In genomic region chr5:153403470-153403869, GRCh38 we compare ENCODE assay signal across 2 cellular contexts.
TF ChIP-seq lines count a peak whose summit lies in the region.

No MANE protein-coding gene starts in this region.

TF ChIP-seq in GM12878, 131 proteins besides CTCF, POLR2A, EP300 and RAD21:
- TF ChIP-seq, protein P1, sequence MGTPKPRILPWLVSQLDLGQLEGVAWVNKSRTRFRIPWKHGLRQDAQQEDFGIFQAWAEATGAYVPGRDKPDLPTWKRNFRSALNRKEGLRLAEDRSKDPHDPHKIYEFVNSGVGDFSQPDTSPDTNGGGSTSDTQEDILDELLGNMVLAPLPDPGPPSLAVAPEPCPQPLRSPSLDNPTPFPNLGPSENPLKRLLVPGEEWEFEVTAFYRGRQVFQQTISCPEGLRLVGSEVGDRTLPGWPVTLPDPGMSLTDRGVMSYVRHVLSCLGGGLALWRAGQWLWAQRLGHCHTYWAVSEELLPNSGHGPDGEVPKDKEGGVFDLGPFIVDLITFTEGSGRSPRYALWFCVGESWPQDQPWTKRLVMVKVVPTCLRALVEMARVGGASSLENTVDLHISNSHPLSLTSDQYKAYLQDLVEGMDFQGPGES (IDR thresholded peaks at IDR 0.05) = no peak
- TF ChIP-seq FOXM1 (IDR thresholded peaks at IDR 0.05; ENCODE audit: low read depth, low read length) (no peak), ZSCAN29 (IDR thresholded peaks at IDR 0.05) (no peak)
- TF ChIP-seq, protein P2, sequence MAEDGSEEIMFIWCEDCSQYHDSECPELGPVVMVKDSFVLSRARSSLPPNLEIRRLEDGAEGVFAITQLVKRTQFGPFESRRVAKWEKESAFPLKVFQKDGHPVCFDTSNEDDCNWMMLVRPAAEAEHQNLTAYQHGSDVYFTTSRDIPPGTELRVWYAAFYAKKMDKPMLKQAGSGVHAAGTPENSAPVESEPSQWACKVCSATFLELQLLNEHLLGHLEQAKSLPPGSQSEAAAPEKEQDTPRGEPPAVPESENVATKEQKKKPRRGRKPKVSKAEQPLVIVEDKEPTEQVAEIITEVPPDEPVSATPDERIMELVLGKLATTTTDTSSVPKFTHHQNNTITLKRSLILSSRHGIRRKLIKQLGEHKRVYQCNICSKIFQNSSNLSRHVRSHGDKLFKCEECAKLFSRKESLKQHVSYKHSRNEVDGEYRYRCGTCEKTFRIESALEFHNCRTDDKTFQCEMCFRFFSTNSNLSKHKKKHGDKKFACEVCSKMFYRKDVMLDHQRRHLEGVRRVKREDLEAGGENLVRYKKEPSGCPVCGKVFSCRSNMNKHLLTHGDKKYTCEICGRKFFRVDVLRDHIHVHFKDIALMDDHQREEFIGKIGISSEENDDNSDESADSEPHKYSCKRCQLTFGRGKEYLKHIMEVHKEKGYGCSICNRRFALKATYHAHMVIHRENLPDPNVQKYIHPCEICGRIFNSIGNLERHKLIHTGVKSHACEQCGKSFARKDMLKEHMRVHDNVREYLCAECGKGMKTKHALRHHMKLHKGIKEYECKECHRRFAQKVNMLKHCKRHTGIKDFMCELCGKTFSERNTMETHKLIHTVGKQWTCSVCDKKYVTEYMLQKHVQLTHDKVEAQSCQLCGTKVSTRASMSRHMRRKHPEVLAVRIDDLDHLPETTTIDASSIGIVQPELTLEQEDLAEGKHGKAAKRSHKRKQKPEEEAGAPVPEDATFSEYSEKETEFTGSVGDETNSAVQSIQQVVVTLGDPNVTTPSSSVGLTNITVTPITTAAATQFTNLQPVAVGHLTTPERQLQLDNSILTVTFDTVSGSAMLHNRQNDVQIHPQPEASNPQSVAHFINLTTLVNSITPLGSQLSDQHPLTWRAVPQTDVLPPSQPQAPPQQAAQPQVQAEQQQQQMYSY (CRISPR knock-in tag; IDR thresholded peaks at IDR 0.05) = no peak
- TF ChIP-seq, protein P3, sequence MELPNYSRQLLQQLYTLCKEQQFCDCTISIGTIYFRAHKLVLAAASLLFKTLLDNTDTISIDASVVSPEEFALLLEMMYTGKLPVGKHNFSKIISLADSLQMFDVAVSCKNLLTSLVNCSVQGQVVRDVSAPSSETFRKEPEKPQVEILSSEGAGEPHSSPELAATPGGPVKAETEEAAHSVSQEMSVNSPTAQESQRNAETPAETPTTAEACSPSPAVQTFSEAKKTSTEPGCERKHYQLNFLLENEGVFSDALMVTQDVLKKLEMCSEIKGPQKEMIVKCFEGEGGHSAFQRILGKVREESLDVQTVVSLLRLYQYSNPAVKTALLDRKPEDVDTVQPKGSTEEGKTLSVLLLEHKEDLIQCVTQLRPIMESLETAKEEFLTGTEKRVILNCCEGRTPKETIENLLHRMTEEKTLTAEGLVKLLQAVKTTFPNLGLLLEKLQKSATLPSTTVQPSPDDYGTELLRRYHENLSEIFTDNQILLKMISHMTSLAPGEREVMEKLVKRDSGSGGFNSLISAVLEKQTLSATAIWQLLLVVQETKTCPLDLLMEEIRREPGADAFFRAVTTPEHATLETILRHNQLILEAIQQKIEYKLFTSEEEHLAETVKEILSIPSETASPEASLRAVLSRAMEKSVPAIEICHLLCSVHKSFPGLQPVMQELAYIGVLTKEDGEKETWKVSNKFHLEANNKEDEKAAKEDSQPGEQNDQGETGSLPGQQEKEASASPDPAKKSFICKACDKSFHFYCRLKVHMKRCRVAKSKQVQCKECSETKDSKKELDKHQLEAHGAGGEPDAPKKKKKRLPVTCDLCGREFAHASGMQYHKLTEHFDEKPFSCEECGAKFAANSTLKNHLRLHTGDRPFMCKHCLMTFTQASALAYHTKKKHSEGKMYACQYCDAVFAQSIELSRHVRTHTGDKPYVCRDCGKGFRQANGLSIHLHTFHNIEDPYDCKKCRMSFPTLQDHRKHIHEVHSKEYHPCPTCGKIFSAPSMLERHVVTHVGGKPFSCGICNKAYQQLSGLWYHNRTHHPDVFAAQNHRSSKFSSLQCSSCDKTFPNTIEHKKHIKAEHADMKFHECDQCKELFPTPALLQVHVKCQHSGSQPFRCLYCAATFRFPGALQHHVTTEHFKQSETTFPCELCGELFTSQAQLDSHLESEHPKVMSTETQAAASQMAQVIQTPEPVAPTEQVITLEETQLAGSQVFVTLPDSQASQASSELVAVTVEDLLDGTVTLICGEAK (IDR thresholded peaks at IDR 0.05; ENCODE audit: borderline replicate concordance) = peak; percentile 57; the same call in 1 of the 2 replicates

TF ChIP-seq in K562, 482 proteins besides CTCF, POLR2A, EP300 and RAD21:
- TF ChIP-seq, protein P4, sequence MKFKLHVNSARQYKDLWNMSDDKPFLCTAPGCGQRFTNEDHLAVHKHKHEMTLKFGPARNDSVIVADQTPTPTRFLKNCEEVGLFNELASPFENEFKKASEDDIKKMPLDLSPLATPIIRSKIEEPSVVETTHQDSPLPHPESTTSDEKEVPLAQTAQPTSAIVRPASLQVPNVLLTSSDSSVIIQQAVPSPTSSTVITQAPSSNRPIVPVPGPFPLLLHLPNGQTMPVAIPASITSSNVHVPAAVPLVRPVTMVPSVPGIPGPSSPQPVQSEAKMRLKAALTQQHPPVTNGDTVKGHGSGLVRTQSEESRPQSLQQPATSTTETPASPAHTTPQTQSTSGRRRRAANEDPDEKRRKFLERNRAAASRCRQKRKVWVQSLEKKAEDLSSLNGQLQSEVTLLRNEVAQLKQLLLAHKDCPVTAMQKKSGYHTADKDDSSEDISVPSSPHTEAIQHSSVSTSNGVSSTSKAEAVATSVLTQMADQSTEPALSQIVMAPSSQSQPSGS (CRISPR knock-in tag; IDR thresholded peaks at IDR 0.05) = no peak
- TF ChIP-seq, protein P3 (IDR thresholded peaks at IDR 0.05) = peak; percentile 61
- TF ChIP-seq, protein P3 (CRISPR knock-in tag; IDR thresholded peaks at IDR 0.05) = no peak
